12 cellular contexts compared by ENCODE assay signal in the genomic region with DNA sequence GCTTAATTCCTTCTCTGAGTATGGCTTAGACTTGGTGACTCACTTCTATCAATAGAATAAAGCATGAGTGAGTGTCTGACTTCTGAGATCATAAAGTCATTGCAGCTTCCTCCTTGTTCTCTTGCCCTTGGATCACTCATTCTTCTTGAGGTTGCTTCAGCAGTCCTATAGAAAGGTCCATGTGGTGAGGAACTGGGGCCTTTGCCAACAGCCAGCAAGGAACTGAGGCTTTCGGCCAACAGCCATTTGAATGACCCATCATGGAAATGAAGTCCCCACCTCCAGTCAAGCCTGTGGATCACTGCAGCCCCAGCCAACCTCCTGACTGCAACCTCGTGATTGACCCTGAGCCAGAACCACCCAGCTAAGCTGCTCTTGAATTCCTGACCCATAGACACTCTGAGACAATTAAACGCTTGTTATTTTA.
DNase-seq lines count a peak whose midpoint lies in the region; TF ChIP-seq lines count a peak whose summit lies in the region.
"Had no signal": no experiment of that assay in that cellular context is flagged by ENCODE, and none has a peak within 500 bp of the region (broad histone marks: within the 10 kb centered on the region; RNA-seq: fewer than 3 reads in every experiment).

No MANE protein-coding gene starts in this region.

- H3K4me3 Mint-ChIP-seq in CD14-positive monocyte: no peak overlapping the region
- H3K4me3 Mint-ChIP-seq: CD4-positive, CD25-positive, alpha-beta regulatory T cell had no signal

- H3K36me3 Mint-ChIP-seq in CD14-positive monocyte: no peaks in the 10 kb centered on the region
- H3K36me3 Mint-ChIP-seq: CD4-positive, CD25-positive, alpha-beta regulatory T cell had no signal

- peaks cover 0 to 2% (median 0%) of the 10 kb centered on the region in 7 donors for H3K9me3 Mint-ChIP-seq in CD14-positive monocyte
- H3K9me3 Mint-ChIP-seq: CD4-positive, CD25-positive, alpha-beta regulatory T cell had no signal

- POLR2A ChIA-PET in AG04449 (lab: Yijun Ruan, JAX): interaction anchor here (1.3 kb wide), 1 partner anchor 9 kb away, joined by 5 read pairs; no protein-coding TSS in a partner anchor

- no peak for TF ChIP-seq CTCF in AG04449 (IDR thresholded peaks at IDR 0.05; ENCODE audit: insufficient read depth, low read length, missing control alignments)
- TF ChIP-seq CTCF in choroid plexus epithelial cell (conservative IDR thresholded peaks at IDR 0.05; ENCODE audit: low read depth, low read length): no peak
- TF ChIP-seq CTCF in CD14-positive monocyte (IDR thresholded peaks at IDR 0.05): no peak

- H3K4me3 ChIP-seq in AG04449 (ENCODE audit: low read depth, low read length) (no peak overlapping the region), choroid plexus epithelial cell (ENCODE audit: low read depth, low read length) (no peak overlapping the region)
- H3K4me3 ChIP-seq: SJCRH30 had no signal

- peak overlapping the region; percentile 24 for H3K27ac ChIP-seq in layer of hippocampus (ENCODE audit: low read depth, low read length)
- H3K27ac ChIP-seq: SJCRH30 had no signal

- CTCF ChIA-PET in AG04449 (lab: Yijun Ruan, JAX): interaction anchor here (1.8 to 3.0 kb wide), 3 partner anchors 8 to 308 kb away, joined by 7 to 25 read pairs (median 17); no protein-coding TSS in a partner anchor

- H3K27me3 ChIP-seq in layer of hippocampus (ENCODE audit: control insufficient read depth, insufficient read depth, low read length): no peaks in the 10 kb centered on the region
- H3K27me3 ChIP-seq: SJCRH30 had no signal

- H3K27me3 Mint-ChIP-seq in CD14-positive monocyte (ENCODE audit: low read depth in 3 of 3): peaks cover 1 to 8% (median 2%) of the 10 kb centered on the region in 3 donors

- intact Hi-C loops in CD14-positive monocyte (cut with micrococcal nuclease): no loop called here

- H3K4me1 Mint-ChIP-seq in CD14-positive monocyte: no peaks in the 10 kb centered on the region
- H3K4me1 Mint-ChIP-seq: CD4-positive, CD25-positive, alpha-beta regulatory T cell had no signal

- peak; percentile 89 for DNase-seq in AG04449 (ENCODE audit: low read depth, low spot score)
- peak; percentile 50 for DNase-seq in LoVo (ENCODE audit: low spot score)
- peak; percentile 98 for DNase-seq in choroid plexus epithelial cell (ENCODE audit: low read depth)
- DNase-seq in NCI-H2081 treated with DMSO at 0.1 percent for 48 hours (lab: John Stamatoyannopoulos, UW): no peak
- DNase-seq in NCI-H524 (lab: John Stamatoyannopoulos, UW): no peak
- no peak for DNase-seq in retina
- DNase-seq in CD14-positive monocyte (ENCODE audit: low spot score): no peak
- DNase-seq: CD4-positive, CD25-positive, alpha-beta regulatory T cell; effector memory CD4-positive, alpha-beta T cell; NCI-H1092; SJCRH30 had no signal

- H3K27ac Mint-ChIP-seq in CD14-positive monocyte: no peak overlapping the region
- H3K27ac Mint-ChIP-seq: CD4-positive, CD25-positive, alpha-beta regulatory T cell had no signal

Comparison
In these comparisons a context has a peak if more than half of its experiments do, and no peak if none do; other contexts are left out.
1. DNase-seq: peak in AG04449 (single experiment), LoVo (single experiment) and choroid plexus epithelial cell (single experiment); none in NCI-H2081 treated with DMSO at 0.1 percent for 48 hours (single experiment), NCI-H524 (0 of 2), retina (single experiment) and CD14-positive monocyte (single experiment).